ENCODE assay signal across 20 cellular contexts in the genomic region with DNA sequence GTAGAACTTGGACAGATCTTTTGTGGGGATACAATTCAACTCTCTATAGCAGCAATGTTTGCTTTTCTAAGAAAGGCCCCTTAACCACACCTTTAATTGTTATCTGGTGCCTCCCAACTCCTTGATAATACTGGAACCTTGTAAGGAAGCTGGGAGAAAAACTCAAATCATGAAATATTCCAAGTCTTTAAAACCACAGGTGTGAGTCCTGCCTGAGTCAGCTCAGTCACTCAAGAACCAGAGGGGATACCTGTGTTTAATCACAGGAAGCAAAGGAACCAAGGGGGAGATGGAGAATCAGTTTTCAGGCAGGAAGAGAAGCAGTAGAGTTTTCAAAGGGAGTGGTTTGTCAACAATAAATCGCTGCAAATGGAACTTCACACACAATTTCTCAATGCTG.
DNase-seq lines count a peak whose midpoint lies in the region; FAIRE-seq and TF ChIP-seq lines count a peak whose summit lies in the region.
"Had no signal": no experiment of that assay in that cellular context is flagged by ENCODE, and none has a peak within 500 bp of the region (broad histone marks: within the 10 kb centered on the region; RNA-seq: fewer than 3 reads in every experiment).

No MANE protein-coding gene starts in this region.

- no peak overlapping the region for H3K4me3 ChIP-seq in mammary epithelial cell (replicated peaks in 1 of 3; ENCODE audit: insufficient read depth in 1 of 3, low read depth in 2 of 3, low read length in 3 of 3)
- no peak overlapping the region for H3K4me3 ChIP-seq in bronchial epithelial cell (ENCODE audit: low read depth, low read length)
- H3K4me3 ChIP-seq in keratinocyte (ENCODE audit: control insufficient read depth in 2 of 3, extremely low read depth in 1 of 3, insufficient read depth in 2 of 3, low read depth in 1 of 3, low read length in 3 of 3): peak overlapping the region in 2 of 3 experiments; percentile 40 to 41
- no peak overlapping the region for H3K4me3 ChIP-seq in tibial nerve

- H3K27me3 ChIP-seq in mammary epithelial cell (ENCODE audit: insufficient read depth, low read length) (no peaks in the 10 kb centered on the region), bronchial epithelial cell (ENCODE audit: control insufficient read depth, insufficient read depth, low read length) (no peaks in the 10 kb centered on the region), keratinocyte (ENCODE audit: control insufficient read depth, extremely low read depth, insufficient read depth, low read length) (no peaks in the 10 kb centered on the region), tibial nerve (no peaks in the 10 kb centered on the region)

- POLR2A ChIA-PET in MCF 10A (lab: Yijun Ruan, JAX): interaction anchor here (0.8 to 3.1 kb wide), 2 partner anchors 10 to 23 kb away, joined by 3 to 20 read pairs; no protein-coding TSS in a partner anchor

- H3K4me1 Mint-ChIP-seq in MCF 10A (ENCODE audit: insufficient read depth, unreplicated experiment) (peaks cover 32% of the 10 kb centered on the region), type B pancreatic cell (ENCODE audit: unreplicated experiment) (peaks cover 17% of the 10 kb centered on the region)

- H3K36me3 ChIP-seq in mammary epithelial cell (ENCODE audit: insufficient read depth, low read length): no peaks in the 10 kb centered on the region
- H3K36me3 ChIP-seq in bronchial epithelial cell (ENCODE audit: control insufficient read depth, insufficient read depth, low read length): peaks cover 5% of the 10 kb centered on the region
- H3K36me3 ChIP-seq in keratinocyte (ENCODE audit: control insufficient read depth in 2 of 2, extremely low read depth in 1 of 2, insufficient read depth in 2 of 2, low read length in 2 of 2): peaks cover 5 to 15% of the 10 kb centered on the region in 2 experiments
- peaks cover 0 to 62% (median 0%) of the 10 kb centered on the region in 3 donors for H3K36me3 ChIP-seq in tibial nerve

- H3K36me3 Mint-ChIP-seq in MCF 10A (ENCODE audit: insufficient read depth, unreplicated experiment): peaks cover 12% of the 10 kb centered on the region
- H3K36me3 Mint-ChIP-seq in type B pancreatic cell: no peaks in the 10 kb centered on the region
- H3K36me3 Mint-ChIP-seq: CD8-positive, alpha-beta T cell had no signal

- intact Hi-C loops in mammary epithelial cell (cut with micrococcal nuclease) (no loop called here), MCF 10A (cut with micrococcal nuclease) (no loop called here)

- H3K27ac ChIP-seq in mammary epithelial cell (ENCODE audit: insufficient read depth, low read depth, low read length) (peak overlapping the region; percentile 87), keratinocyte (ENCODE audit: control insufficient read depth, insufficient read depth, low read length) (peak overlapping the region; percentile 77), tibial nerve (no peak overlapping the region)
- H3K27ac ChIP-seq: HL-60 had no signal

- peaks cover 48% of the 10 kb centered on the region for H3K4me1 ChIP-seq in mammary epithelial cell (ENCODE audit: insufficient read depth, low read length)
- peaks cover 44% of the 10 kb centered on the region for H3K4me1 ChIP-seq in keratinocyte (ENCODE audit: control insufficient read depth, extremely low read depth, insufficient read depth, low read length)
- no peaks in the 10 kb centered on the region for H3K4me1 ChIP-seq in tibial nerve

- peak overlapping the region; percentile 44 for H3K9ac ChIP-seq in mammary epithelial cell (ENCODE audit: insufficient read depth, low read length)
- H3K9ac ChIP-seq in keratinocyte (ENCODE audit: control insufficient read depth, extremely low read depth, insufficient read depth, low read length): peak overlapping the region; percentile 36

- no peak for TF ChIP-seq POLR2A in tibial nerve (IDR thresholded peaks at IDR 0.05)

- H3K79me2 ChIP-seq in mammary epithelial cell (ENCODE audit: insufficient read depth, low read length) (no peaks in the 10 kb centered on the region), keratinocyte (ENCODE audit: control insufficient read depth, insufficient read depth, low read length) (no peaks in the 10 kb centered on the region)

- 0% methylated on average over 1 of the region's 1 CpG for WGBS in mammary epithelial cell (ENCODE audit: low coverage, missing lambda C conversion rate)
- 76 to 79% methylated on average over 1 of the region's 1 CpG for WGBS in tibial nerve, 2 donors

- BruUV-seq in mammary epithelial cell (replicated peaks; lab: Mats Ljungman, UMichigan) (no TSS peak), MCF 10A (replicated peaks; lab: Mats Ljungman, UMichigan) (no TSS peak)

- TF ChIP-seq EP300 in tibial nerve (IDR thresholded peaks at IDR 0.05): no peak

- H2AFZ ChIP-seq in mammary epithelial cell (ENCODE audit: low read depth, low read length) (no peak overlapping the region), keratinocyte (ENCODE audit: control insufficient read depth, low read length) (no peak overlapping the region)

- H3K27me3 Mint-ChIP-seq in MCF 10A (ENCODE audit: insufficient read depth, unreplicated experiment) (no peaks in the 10 kb centered on the region), type B pancreatic cell (peaks cover 3% of the 10 kb centered on the region)

- H3K4me2 ChIP-seq in mammary epithelial cell (ENCODE audit: insufficient read depth, low read depth, low read length) (peak overlapping the region; percentile 51), keratinocyte (ENCODE audit: control insufficient read depth, extremely low read depth, insufficient read depth, low read depth, low read length) (peak overlapping the region; percentile 79)

- dilution Hi-C loops in mammary epithelial cell (cut with HindIII; ENCODE audit: low sequenced_read_pairs) (no loop called here), keratinocyte (cut with MboI; ENCODE audit: extremely low pct_ligation_motif_present, low sequenced_read_pairs) (no loop called here)

- H3K27ac Mint-ChIP-seq in MCF 10A (ENCODE audit: low read depth, unreplicated experiment) (no peak overlapping the region), type B pancreatic cell (peak overlapping the region; percentile 61)
- H3K27ac Mint-ChIP-seq: CD8-positive, alpha-beta T cell had no signal

- TF ChIP-seq CTCF in mammary epithelial cell (conservative IDR thresholded peaks at IDR 0.05 in 1 of 2, IDR thresholded peaks at IDR 0.05 in 1 of 2; ENCODE audit: extremely low read depth in 1 of 2, insufficient read depth in 1 of 2, low read depth in 1 of 2, low read length in 2 of 2): no peak
- TF ChIP-seq CTCF in MCF 10A (IDR thresholded peaks at IDR 0.05; ENCODE audit: unreplicated experiment): no peak
- TF ChIP-seq CTCF in bronchial epithelial cell (IDR thresholded peaks at IDR 0.05; ENCODE audit: insufficient read depth, low read length, severe bottlenecking): no peak
- no peak for TF ChIP-seq CTCF in keratinocyte (optimal IDR thresholded peaks at IDR 0.05 in 1 of 3, IDR thresholded peaks at IDR 0.05 in 1 of 3, conservative IDR thresholded peaks at IDR 0.05 in 1 of 3; ENCODE audit: extremely low read depth in 1 of 3, insufficient read depth in 2 of 3, low read length in 3 of 3)
- TF ChIP-seq CTCF in type B pancreatic cell (conservative IDR thresholded peaks at IDR 0.05): no peak
- TF ChIP-seq CTCF in tibial nerve (IDR thresholded peaks at IDR 0.05): no peak

- CTCF ChIA-PET in mammary epithelial cell (lab: Charles Lee; ENCODE audit: low non-redundant PET): no interaction called here
- CTCF ChIA-PET in MCF 10A (lab: Yijun Ruan, JAX): interaction anchor here (0.7 kb wide), 1 partner anchor 156 kb away, joined by 3 read pairs; no protein-coding TSS in a partner anchor

- H4K20me1 ChIP-seq in mammary epithelial cell (ENCODE audit: insufficient read depth, low read length): no peaks in the 10 kb centered on the region
- no peaks in the 10 kb centered on the region for H4K20me1 ChIP-seq in keratinocyte (ENCODE audit: control insufficient read depth, extremely low read depth, insufficient read depth, low read length)

- no peaks in the 10 kb centered on the region for H3K9me3 ChIP-seq in mammary epithelial cell (replicated peaks; ENCODE audit: insufficient read depth, low read length)
- H3K9me3 ChIP-seq in keratinocyte (ENCODE audit: control insufficient read depth, low read depth, low read length): no peaks in the 10 kb centered on the region
- H3K9me3 ChIP-seq in tibial nerve: no peaks in the 10 kb centered on the region

- no peak overlapping the region for H3K4me3 Mint-ChIP-seq in MCF 10A (ENCODE audit: unreplicated experiment)
- H3K4me3 Mint-ChIP-seq in type B pancreatic cell: no peak overlapping the region
- H3K4me3 Mint-ChIP-seq: CD8-positive, alpha-beta T cell had no signal

- H3K9me1 ChIP-seq in keratinocyte (ENCODE audit: control insufficient read depth, extremely low read depth, insufficient read depth, low read length): peaks cover 3% of the 10 kb centered on the region

- FAIRE-seq in bronchial epithelial cell (lab: Jason Lieb, UNC) (no peak), keratinocyte (lab: Jason Lieb, UNC) (peak; percentile 92)
- FAIRE-seq: G401.6, H54, RCC 7860 had no signal

- in situ Hi-C loops in mammary epithelial cell (cut with MboI; ENCODE audit: low sequenced_read_pairs in 2 of 2): no loop called here

- H3K9me3 Mint-ChIP-seq in MCF 10A (ENCODE audit: unreplicated experiment) (no peaks in the 10 kb centered on the region), type B pancreatic cell (no peaks in the 10 kb centered on the region)
- H3K9me3 Mint-ChIP-seq: CD8-positive, alpha-beta T cell had no signal

- DNase-seq in mammary epithelial cell (peak; percentile 92), MCF 10A (ENCODE audit: unreplicated experiment) (no peak), bronchial epithelial cell (ENCODE audit: low read depth) (peak; percentile 90), keratinocyte (ENCODE audit: low read depth, low spot score) (no peak), type B pancreatic cell (ENCODE audit: extremely low spot score, unreplicated experiment) (no peak), SHP77 (lab: John Stamatoyannopoulos, UW) (no peak), tibial nerve (ENCODE audit: low spot score in 2 of 2) (no peak), NCI-H82 treated with DMSO at 0.1 percent for 48 hours (lab: John Stamatoyannopoulos, UW; ENCODE audit: unreplicated experiment) (no peak)
- DNase-seq: 8988T; CD8-positive, alpha-beta T cell; DND-41; NCI-H1417 treated with DMSO at 0.1 percent for 48 hours; NCI-H1930; NCI-H510A; NCI-H82; SIG-M5 had no signal

Comparison
In these comparisons a context has a peak if more than half of its experiments do, and no peak if none do; other contexts are left out.
1. DNase-seq: peak in mammary epithelial cell (single experiment) and bronchial epithelial cell (single experiment); none in MCF 10A (single experiment), keratinocyte (single experiment), type B pancreatic cell (single experiment), SHP77 (0 of 2), tibial nerve (0 of 2) and NCI-H82 treated with DMSO at 0.1 percent for 48 hours (single experiment).
2. H3K27ac ChIP-seq: peak in mammary epithelial cell (single experiment) and keratinocyte (single experiment); none in tibial nerve (0 of 4).
3. H3K4me3 ChIP-seq: peak in keratinocyte (2 of 3); none in mammary epithelial cell (0 of 3), bronchial epithelial cell (single experiment) and tibial nerve (0 of 4).